In the genomic region with DNA sequence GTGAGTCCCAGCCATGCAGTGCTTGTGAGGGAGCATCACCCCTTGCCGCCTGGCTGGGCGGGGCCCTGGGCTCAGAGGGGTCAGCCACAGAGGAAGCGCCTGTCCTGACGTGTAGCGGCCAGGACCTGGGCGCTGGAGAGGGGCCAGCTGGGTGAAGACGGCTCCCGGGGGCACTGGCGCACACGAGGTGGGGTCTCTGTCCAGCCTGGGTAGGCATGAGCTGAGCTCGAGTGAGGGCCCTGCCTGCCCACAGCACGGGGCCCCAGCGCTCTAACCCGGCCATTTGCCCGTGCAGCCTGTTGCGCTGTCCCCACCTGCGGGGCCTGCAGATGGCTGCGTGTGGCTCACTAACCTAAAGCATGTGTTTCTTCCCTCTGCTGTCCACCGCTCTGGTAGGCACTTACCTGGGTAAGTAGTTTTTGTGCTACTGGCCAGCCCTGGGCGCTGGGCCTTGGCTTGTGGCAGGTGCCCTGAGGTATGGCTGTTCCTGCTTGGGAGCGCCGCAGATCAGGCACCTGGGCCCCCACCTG, we compare ENCODE assay signal across 1 cellular context.
TF ChIP-seq lines count a peak whose summit lies in the region.

No MANE protein-coding gene starts in this region.

TF ChIP-seq in HepG2, 621 proteins besides CTCF, POLR2A, EP300 and RAD21:
- TF ChIP-seq, protein P1, sequence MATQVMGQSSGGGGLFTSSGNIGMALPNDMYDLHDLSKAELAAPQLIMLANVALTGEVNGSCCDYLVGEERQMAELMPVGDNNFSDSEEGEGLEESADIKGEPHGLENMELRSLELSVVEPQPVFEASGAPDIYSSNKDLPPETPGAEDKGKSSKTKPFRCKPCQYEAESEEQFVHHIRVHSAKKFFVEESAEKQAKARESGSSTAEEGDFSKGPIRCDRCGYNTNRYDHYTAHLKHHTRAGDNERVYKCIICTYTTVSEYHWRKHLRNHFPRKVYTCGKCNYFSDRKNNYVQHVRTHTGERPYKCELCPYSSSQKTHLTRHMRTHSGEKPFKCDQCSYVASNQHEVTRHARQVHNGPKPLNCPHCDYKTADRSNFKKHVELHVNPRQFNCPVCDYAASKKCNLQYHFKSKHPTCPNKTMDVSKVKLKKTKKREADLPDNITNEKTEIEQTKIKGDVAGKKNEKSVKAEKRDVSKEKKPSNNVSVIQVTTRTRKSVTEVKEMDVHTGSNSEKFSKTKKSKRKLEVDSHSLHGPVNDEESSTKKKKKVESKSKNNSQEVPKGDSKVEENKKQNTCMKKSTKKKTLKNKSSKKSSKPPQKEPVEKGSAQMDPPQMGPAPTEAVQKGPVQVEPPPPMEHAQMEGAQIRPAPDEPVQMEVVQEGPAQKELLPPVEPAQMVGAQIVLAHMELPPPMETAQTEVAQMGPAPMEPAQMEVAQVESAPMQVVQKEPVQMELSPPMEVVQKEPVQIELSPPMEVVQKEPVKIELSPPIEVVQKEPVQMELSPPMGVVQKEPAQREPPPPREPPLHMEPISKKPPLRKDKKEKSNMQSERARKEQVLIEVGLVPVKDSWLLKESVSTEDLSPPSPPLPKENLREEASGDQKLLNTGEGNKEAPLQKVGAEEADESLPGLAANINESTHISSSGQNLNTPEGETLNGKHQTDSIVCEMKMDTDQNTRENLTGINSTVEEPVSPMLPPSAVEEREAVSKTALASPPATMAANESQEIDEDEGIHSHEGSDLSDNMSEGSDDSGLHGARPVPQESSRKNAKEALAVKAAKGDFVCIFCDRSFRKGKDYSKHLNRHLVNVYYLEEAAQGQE (IDR thresholded peaks at IDR 0.05; ENCODE audit: borderline replicate concordance in 1 of 2, low read depth in 1 of 2, low read length in 2 of 2) = no peak
- TF ChIP-seq AGO2 (optimal IDR thresholded peaks at IDR 0.05; ENCODE audit: low read depth, low read length) = peak; percentile 2
